In the genomic region with DNA sequence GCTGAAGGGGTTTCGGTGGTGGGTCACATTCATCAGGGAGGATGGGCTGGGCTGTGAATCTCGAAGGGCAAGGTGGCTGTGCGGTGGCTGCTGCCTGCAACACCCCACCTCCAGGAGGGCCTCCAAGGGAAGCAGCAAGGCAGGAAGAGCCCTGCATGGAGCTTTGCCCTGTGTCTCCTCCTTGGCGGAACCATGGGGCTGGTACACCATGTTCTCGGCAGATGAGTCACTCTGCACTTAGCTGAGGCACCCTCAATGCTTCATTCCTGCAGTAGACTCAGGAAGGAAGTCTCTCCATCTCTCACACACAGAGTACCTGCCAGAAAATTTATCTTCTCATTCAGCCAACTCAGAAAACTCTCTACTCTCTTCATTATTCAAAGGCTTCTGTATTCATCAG, we compare ENCODE assay signal across 1 cellular context.
TF ChIP-seq lines count a peak whose summit lies in the region.

No MANE protein-coding gene starts in this region.

TF ChIP-seq in H1, 55 proteins besides CTCF, POLR2A, EP300 and RAD21 (continued from another document):
- TF ChIP-seq, protein P1, sequence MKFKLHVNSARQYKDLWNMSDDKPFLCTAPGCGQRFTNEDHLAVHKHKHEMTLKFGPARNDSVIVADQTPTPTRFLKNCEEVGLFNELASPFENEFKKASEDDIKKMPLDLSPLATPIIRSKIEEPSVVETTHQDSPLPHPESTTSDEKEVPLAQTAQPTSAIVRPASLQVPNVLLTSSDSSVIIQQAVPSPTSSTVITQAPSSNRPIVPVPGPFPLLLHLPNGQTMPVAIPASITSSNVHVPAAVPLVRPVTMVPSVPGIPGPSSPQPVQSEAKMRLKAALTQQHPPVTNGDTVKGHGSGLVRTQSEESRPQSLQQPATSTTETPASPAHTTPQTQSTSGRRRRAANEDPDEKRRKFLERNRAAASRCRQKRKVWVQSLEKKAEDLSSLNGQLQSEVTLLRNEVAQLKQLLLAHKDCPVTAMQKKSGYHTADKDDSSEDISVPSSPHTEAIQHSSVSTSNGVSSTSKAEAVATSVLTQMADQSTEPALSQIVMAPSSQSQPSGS (IDR thresholded peaks at IDR 0.05; ENCODE audit: low read length): no peak
- TF ChIP-seq MAFK (IDR thresholded peaks at IDR 0.05; ENCODE audit: low read depth, low read length): no peak
- no peak for TF ChIP-seq YY1 (IDR thresholded peaks at IDR 0.05; ENCODE audit: low read depth, low read length)
- TF ChIP-seq RFX5 (IDR thresholded peaks at IDR 0.05; ENCODE audit: borderline replicate concordance, low read depth, low read length): no peak
- no peak for TF ChIP-seq SIN3A (conservative IDR thresholded peaks at IDR 0.05 in 1 of 2, IDR thresholded peaks at IDR 0.05 in 1 of 2; ENCODE audit: low read depth in 1 of 2, low read length in 2 of 2)
- TF ChIP-seq, protein P2, sequence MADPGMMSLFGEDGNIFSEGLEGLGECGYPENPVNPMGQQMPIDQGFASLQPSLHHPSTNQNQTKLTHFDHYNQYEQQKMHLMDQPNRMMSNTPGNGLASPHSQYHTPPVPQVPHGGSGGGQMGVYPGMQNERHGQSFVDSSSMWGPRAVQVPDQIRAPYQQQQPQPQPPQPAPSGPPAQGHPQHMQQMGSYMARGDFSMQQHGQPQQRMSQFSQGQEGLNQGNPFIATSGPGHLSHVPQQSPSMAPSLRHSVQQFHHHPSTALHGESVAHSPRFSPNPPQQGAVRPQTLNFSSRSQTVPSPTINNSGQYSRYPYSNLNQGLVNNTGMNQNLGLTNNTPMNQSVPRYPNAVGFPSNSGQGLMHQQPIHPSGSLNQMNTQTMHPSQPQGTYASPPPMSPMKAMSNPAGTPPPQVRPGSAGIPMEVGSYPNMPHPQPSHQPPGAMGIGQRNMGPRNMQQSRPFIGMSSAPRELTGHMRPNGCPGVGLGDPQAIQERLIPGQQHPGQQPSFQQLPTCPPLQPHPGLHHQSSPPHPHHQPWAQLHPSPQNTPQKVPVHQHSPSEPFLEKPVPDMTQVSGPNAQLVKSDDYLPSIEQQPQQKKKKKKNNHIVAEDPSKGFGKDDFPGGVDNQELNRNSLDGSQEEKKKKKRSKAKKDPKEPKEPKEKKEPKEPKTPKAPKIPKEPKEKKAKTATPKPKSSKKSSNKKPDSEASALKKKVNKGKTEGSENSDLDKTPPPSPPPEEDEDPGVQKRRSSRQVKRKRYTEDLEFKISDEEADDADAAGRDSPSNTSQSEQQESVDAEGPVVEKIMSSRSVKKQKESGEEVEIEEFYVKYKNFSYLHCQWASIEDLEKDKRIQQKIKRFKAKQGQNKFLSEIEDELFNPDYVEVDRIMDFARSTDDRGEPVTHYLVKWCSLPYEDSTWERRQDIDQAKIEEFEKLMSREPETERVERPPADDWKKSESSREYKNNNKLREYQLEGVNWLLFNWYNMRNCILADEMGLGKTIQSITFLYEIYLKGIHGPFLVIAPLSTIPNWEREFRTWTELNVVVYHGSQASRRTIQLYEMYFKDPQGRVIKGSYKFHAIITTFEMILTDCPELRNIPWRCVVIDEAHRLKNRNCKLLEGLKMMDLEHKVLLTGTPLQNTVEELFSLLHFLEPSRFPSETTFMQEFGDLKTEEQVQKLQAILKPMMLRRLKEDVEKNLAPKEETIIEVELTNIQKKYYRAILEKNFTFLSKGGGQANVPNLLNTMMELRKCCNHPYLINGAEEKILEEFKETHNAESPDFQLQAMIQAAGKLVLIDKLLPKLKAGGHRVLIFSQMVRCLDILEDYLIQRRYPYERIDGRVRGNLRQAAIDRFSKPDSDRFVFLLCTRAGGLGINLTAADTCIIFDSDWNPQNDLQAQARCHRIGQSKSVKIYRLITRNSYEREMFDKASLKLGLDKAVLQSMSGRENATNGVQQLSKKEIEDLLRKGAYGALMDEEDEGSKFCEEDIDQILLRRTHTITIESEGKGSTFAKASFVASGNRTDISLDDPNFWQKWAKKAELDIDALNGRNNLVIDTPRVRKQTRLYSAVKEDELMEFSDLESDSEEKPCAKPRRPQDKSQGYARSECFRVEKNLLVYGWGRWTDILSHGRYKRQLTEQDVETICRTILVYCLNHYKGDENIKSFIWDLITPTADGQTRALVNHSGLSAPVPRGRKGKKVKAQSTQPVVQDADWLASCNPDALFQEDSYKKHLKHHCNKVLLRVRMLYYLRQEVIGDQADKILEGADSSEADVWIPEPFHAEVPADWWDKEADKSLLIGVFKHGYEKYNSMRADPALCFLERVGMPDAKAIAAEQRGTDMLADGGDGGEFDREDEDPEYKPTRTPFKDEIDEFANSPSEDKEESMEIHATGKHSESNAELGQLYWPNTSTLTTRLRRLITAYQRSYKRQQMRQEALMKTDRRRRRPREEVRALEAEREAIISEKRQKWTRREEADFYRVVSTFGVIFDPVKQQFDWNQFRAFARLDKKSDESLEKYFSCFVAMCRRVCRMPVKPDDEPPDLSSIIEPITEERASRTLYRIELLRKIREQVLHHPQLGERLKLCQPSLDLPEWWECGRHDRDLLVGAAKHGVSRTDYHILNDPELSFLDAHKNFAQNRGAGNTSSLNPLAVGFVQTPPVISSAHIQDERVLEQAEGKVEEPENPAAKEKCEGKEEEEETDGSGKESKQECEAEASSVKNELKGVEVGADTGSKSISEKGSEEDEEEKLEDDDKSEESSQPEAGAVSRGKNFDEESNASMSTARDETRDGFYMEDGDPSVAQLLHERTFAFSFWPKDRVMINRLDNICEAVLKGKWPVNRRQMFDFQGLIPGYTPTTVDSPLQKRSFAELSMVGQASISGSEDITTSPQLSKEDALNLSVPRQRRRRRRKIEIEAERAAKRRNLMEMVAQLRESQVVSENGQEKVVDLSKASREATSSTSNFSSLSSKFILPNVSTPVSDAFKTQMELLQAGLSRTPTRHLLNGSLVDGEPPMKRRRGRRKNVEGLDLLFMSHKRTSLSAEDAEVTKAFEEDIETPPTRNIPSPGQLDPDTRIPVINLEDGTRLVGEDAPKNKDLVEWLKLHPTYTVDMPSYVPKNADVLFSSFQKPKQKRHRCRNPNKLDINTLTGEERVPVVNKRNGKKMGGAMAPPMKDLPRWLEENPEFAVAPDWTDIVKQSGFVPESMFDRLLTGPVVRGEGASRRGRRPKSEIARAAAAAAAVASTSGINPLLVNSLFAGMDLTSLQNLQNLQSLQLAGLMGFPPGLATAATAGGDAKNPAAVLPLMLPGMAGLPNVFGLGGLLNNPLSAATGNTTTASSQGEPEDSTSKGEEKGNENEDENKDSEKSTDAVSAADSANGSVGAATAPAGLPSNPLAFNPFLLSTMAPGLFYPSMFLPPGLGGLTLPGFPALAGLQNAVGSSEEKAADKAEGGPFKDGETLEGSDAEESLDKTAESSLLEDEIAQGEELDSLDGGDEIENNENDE (IDR thresholded peaks at IDR 0.05; ENCODE audit: insufficient replicate concordance, low read length): no peak
- TF ChIP-seq HDAC6 (IDR thresholded peaks at IDR 0.05; ENCODE audit: low read depth, low read length): no peak
